Comparison of ENCODE assay signal across 21 cellular contexts in genomic region chr11:15942936-15943335, GRCh38.
A peak's percentile ranks its signal among the peaks of the same experiment; 100 is the strongest.
DNase-seq lines count a peak whose midpoint lies in the region; ATAC-seq, FAIRE-seq and TF ChIP-seq lines count a peak whose summit lies in the region.
"Had no signal": no experiment of that assay in that cellular context is flagged by ENCODE, and none has a peak within 500 bp of the region (broad histone marks: within the 10 kb centered on the region; RNA-seq: fewer than 3 reads in every experiment).

No MANE protein-coding gene starts in this region.

- TF ChIP-seq RAD21 in H1 (IDR thresholded peaks at IDR 0.05 in 1 of 2, conservative IDR thresholded peaks at IDR 0.05 in 1 of 2; ENCODE audit: low read depth in 2 of 2, low read length in 2 of 2) = no peak

- no peak for TF ChIP-seq POLR2A in H1 (IDR thresholded peaks at IDR 0.05; ENCODE audit: control extremely low read depth in 1 of 2, low read depth in 2 of 2, low read length in 2 of 2)

- H3K23ac ChIP-seq in H1 (ENCODE audit: insufficient read length) (no peak overlapping the region), mesendoderm (ENCODE audit: low read length) (no peak overlapping the region)

- no peaks in the 10 kb centered on the region for H3K9me3 ChIP-seq in H1 (ENCODE audit: insufficient read depth in 2 of 2, low read depth in 1 of 2, low read length in 1 of 2)
- H3K9me3 ChIP-seq: A549 had no signal

- H2BK12ac ChIP-seq in H1 (ENCODE audit: low read depth, low read length) = no peak overlapping the region

- H3K4me1 ChIP-seq in H1 (replicated peaks in 1 of 4; ENCODE audit: control insufficient read depth in 3 of 4, insufficient read depth in 4 of 4, low read length in 3 of 4) = no peaks in the 10 kb centered on the region; a peak in 1 of 7 replicates
- no peaks in the 10 kb centered on the region for H3K4me1 ChIP-seq in mesendoderm (ENCODE audit: control insufficient read depth, low read depth, low read length)
- H3K4me1 ChIP-seq: A549 had no signal

- H2AK5ac ChIP-seq in H1 (ENCODE audit: low read depth, low read length) (no peak overlapping the region), mesendoderm (ENCODE audit: low read length) (no peak overlapping the region)

- H3K9me3 Mint-ChIP-seq in activated CD8-positive, alpha-beta memory T cell treated with anti-CD3 and anti-CD28 coated beads, Interleukin-2, amount 10 ng/mL, durations not matched to agents 7 days and 5 days (ENCODE audit: low read depth) = peaks cover 4% of the 10 kb centered on the region
- peaks cover 19% of the 10 kb centered on the region for H3K9me3 Mint-ChIP-seq in stimulated activated effector memory CD8-positive, alpha-beta T cell treated with anti-CD3 and anti-CD28 coated beads, Interleukin-12 subunit alpha, Interleukin-12 subunit beta, amount 100 ng/mL, for 72 hours

- 82% methylated on average over 8 of the region's 9 CpGs; no CpG with 5 or more reads in 1 of the 2 experiments for WGBS in H1 (ENCODE audit: extremely low coverage in 1 of 2, insufficient coverage in 1 of 2, insufficient read length in 1 of 2, insufficient replicate concordance in 2 of 2, low coverage in 1 of 2, low lambda C conversion rate in 2 of 2, missing lambda C conversion rate in 1 of 2), 2 experiments
- no CpG with 5 or more reads among the region's 9 CpGs for WGBS in mesendoderm (ENCODE audit: extremely low coverage, insufficient coverage, low lambda C conversion rate)

- TF ChIP-seq CTCF in H1 (IDR thresholded peaks at IDR 0.05; ENCODE audit: control extremely low read depth in 1 of 3, insufficient read depth in 1 of 3, low read depth in 1 of 3, low read length in 3 of 3) = no peak

- no peak overlapping the region for H4K91ac ChIP-seq in H1 (replicated peaks; ENCODE audit: insufficient read length, low read length)

- H3K27me3 ChIP-seq in H1 (replicated peaks in 1 of 4; ENCODE audit: control insufficient read depth in 3 of 4, extremely low read depth in 1 of 4, insufficient read depth in 3 of 4, low read length in 3 of 4) (peaks cover 0 to 11% (median 8%) of the 10 kb centered on the region in 4 experiments; a peak in 3 of 7 replicates), mesendoderm (ENCODE audit: insufficient read depth, low read length, poor library complexity) (no peaks in the 10 kb centered on the region)

- no peak overlapping the region for H3K18ac ChIP-seq in H1 (ENCODE audit: extremely low read depth, low read length)
- H3K18ac ChIP-seq in mesendoderm (ENCODE audit: low read length) = no peak overlapping the region

- no peak overlapping the region for H3K9ac ChIP-seq in H1 (replicated peaks in 1 of 4; ENCODE audit: extremely low read depth in 1 of 4, low read depth in 3 of 4, low read length in 3 of 4)
- no peak overlapping the region for H3K9ac ChIP-seq in mesendoderm (ENCODE audit: low read length)

- TF ChIP-seq EP300 in H1 (IDR thresholded peaks at IDR 0.05; ENCODE audit: borderline replicate concordance in 1 of 2, low read depth in 2 of 2, low read length in 2 of 2) = no peak

- no peaks in the 10 kb centered on the region for H3K4me1 Mint-ChIP-seq in activated CD8-positive, alpha-beta memory T cell treated with anti-CD3 and anti-CD28 coated beads, Interleukin-2, amount 10 ng/mL, durations not matched to agents 7 days and 5 days
- H3K4me1 Mint-ChIP-seq in stimulated activated effector memory CD8-positive, alpha-beta T cell treated with anti-CD3 and anti-CD28 coated beads, Interleukin-12 subunit alpha, Interleukin-12 subunit beta, amount 100 ng/mL, for 72 hours = no peaks in the 10 kb centered on the region
- H3K4me1 Mint-ChIP-seq: CD4-positive, alpha-beta memory T cell; H9 had no signal

- no peaks in the 10 kb centered on the region for H4K20me1 ChIP-seq in H1 (replicated peaks in 1 of 2; ENCODE audit: control insufficient read depth in 1 of 2, insufficient read depth in 2 of 2, low read length in 2 of 2)

- H3K36me3 Mint-ChIP-seq in activated CD8-positive, alpha-beta memory T cell treated with anti-CD3 and anti-CD28 coated beads, Interleukin-2, amount 10 ng/mL, durations not matched to agents 7 days and 5 days = no peaks in the 10 kb centered on the region
- no peaks in the 10 kb centered on the region for H3K36me3 Mint-ChIP-seq in stimulated activated effector memory CD8-positive, alpha-beta T cell treated with anti-CD3 and anti-CD28 coated beads, Interleukin-12 subunit alpha, Interleukin-12 subunit beta, amount 100 ng/mL, for 72 hours
- H3K36me3 Mint-ChIP-seq: CD4-positive, alpha-beta memory T cell had no signal

- H4K5ac ChIP-seq in H1 (ENCODE audit: insufficient read length, low read depth, low read length) (no peak overlapping the region), mesendoderm (ENCODE audit: low read length) (no peak overlapping the region)

- DNase-seq in activated CD8-positive, alpha-beta memory T cell treated with anti-CD3 and anti-CD28 coated beads, Interleukin-2, amount 10 ng/mL, durations not matched to agents 7 days and 5 days = peak; percentile 19
- DNase-seq in activated CD8-positive, alpha-beta memory T cell treated with anti-CD3 and anti-CD28 coated beads for 24 hours = no peak
- DNase-seq in H1 (ENCODE audit: low read depth in 1 of 2, low spot score in 2 of 2) = peak in 1 of 2 experiments; percentile 14
- peak; percentile 20 for DNase-seq in mesendoderm
- DNase-seq in stimulated activated effector memory CD8-positive, alpha-beta T cell treated with anti-CD3 and anti-CD28 coated beads, Interleukin-12 subunit alpha, Interleukin-12 subunit beta, amount 100 ng/mL, for 72 hours (ENCODE audit: low spot score in 2 of 2) = no peak
- no peak for DNase-seq in cardiac septum (ENCODE audit: low spot score)
- DNase-seq in NCI-H2107 (lab: John Stamatoyannopoulos, UW) = no peak
- DNase-seq in NAMALWA (ENCODE audit: low spot score) = no peak
- DNase-seq: AML-193; CD4-positive, alpha-beta memory T cell; DMS153; DMS79; GDM1; GOT3; H9 had no signal

- no peaks in the 10 kb centered on the region for H3K27me3 Mint-ChIP-seq in activated CD8-positive, alpha-beta memory T cell treated with anti-CD3 and anti-CD28 coated beads, Interleukin-2, amount 10 ng/mL, durations not matched to agents 7 days and 5 days
- H3K27me3 Mint-ChIP-seq: CD4-positive, alpha-beta memory T cell had no signal

- H3K79me1 ChIP-seq in H1 (ENCODE audit: low read depth, low read length) (no peaks in the 10 kb centered on the region), mesendoderm (ENCODE audit: low read length) (no peaks in the 10 kb centered on the region)

- H4K8ac ChIP-seq in H1 (ENCODE audit: extremely low read depth, insufficient read depth, low read length) (peak overlapping the region; percentile 12; the same call in 1 of the 2 replicates), mesendoderm (ENCODE audit: low read depth, low read length) (no peak overlapping the region)

- H3K14ac ChIP-seq in H1 (ENCODE audit: insufficient read length) = no peak overlapping the region

- H3K4me2 ChIP-seq in H1 (ENCODE audit: insufficient read depth in 1 of 2, low read depth in 2 of 2, low read length in 2 of 2) = no peak overlapping the region
- H3K4me2 ChIP-seq in mesendoderm (ENCODE audit: low read length) = no peak overlapping the region
- H3K4me2 ChIP-seq: A549 had no signal

- POLR2A ChIA-PET in H1 (lab: Charles Lee; ENCODE audit: partially characterized antibody) = no interaction called here

- no peak overlapping the region for H2BK5ac ChIP-seq in H1 (ENCODE audit: low read depth, low read length)
- H2BK5ac ChIP-seq in mesendoderm (ENCODE audit: low read length) = no peak overlapping the region

- H2BK15ac ChIP-seq in H1 (ENCODE audit: low read length) = no peak overlapping the region
- no peak overlapping the region for H2BK15ac ChIP-seq in mesendoderm (replicated peaks; ENCODE audit: low read depth)

- no peaks in the 10 kb centered on the region for H3K79me2 ChIP-seq in H1 (ENCODE audit: control insufficient read depth in 1 of 2, insufficient read depth in 2 of 2, low read length in 2 of 2)
- no peaks in the 10 kb centered on the region for H3K79me2 ChIP-seq in mesendoderm (ENCODE audit: control insufficient read depth, insufficient read depth, low read length)

- no peak overlapping the region for H2BK20ac ChIP-seq in H1 (ENCODE audit: low read length)

- no peak for ATAC-seq in activated CD8-positive, alpha-beta memory T cell treated with anti-CD3 and anti-CD28 coated beads, Interleukin-2, amount 10 ng/mL, durations not matched to agents 7 days and 5 days
- peak; percentile 29 for ATAC-seq in stimulated activated effector memory CD8-positive, alpha-beta T cell treated with anti-CD3 and anti-CD28 coated beads, Interleukin-12 subunit alpha, Interleukin-12 subunit beta, amount 100 ng/mL, for 72 hours
- ATAC-seq: A549 had no signal

- H3K56ac ChIP-seq in H1 (replicated peaks; ENCODE audit: insufficient read length, low read depth, low read length) (no peak overlapping the region), mesendoderm (ENCODE audit: low read length) (no peak overlapping the region)

- intact Hi-C loops in cardiac septum (cut with DNase I) = no loop called here

- H3K4ac ChIP-seq in H1 (replicated peaks; ENCODE audit: insufficient read length, low read depth, low read length) = no peak overlapping the region
- H3K4ac ChIP-seq in mesendoderm (ENCODE audit: low read depth, low read length) = no peak overlapping the region

- H2BK120ac ChIP-seq in H1 (replicated peaks; ENCODE audit: low read depth, low read length) (no peak overlapping the region), mesendoderm (ENCODE audit: low read depth, low read length) (no peak overlapping the region)

- H3K4me3 Mint-ChIP-seq in activated CD8-positive, alpha-beta memory T cell treated with anti-CD3 and anti-CD28 coated beads, Interleukin-2, amount 10 ng/mL, durations not matched to agents 7 days and 5 days = no peak overlapping the region
- no peak overlapping the region for H3K4me3 Mint-ChIP-seq in stimulated activated effector memory CD8-positive, alpha-beta T cell treated with anti-CD3 and anti-CD28 coated beads, Interleukin-12 subunit alpha, Interleukin-12 subunit beta, amount 100 ng/mL, for 72 hours
- H3K4me3 Mint-ChIP-seq: CD4-positive, alpha-beta memory T cell; H9 had no signal

- CTCF ChIA-PET in activated CD8-positive, alpha-beta memory T cell treated with anti-CD3 and anti-CD28 coated beads, Interleukin-2, amount 10 ng/mL, durations not matched to agents 7 days and 5 days (lab: Charles Lee) = no interaction called here
- CTCF ChIA-PET in H1 (lab: Charles Lee; ENCODE audit: partially characterized antibody) = interaction anchor here (0.9 to 2.0 kb wide), 4 partner anchors 20 to 98 kb away, joined by 3 to 8 read pairs (median 3); no protein-coding TSS in a partner anchor

- H3K27ac Mint-ChIP-seq in activated CD8-positive, alpha-beta memory T cell treated with anti-CD3 and anti-CD28 coated beads, Interleukin-2, amount 10 ng/mL, durations not matched to agents 7 days and 5 days = no peak overlapping the region
- H3K27ac Mint-ChIP-seq in stimulated activated effector memory CD8-positive, alpha-beta T cell treated with anti-CD3 and anti-CD28 coated beads, Interleukin-12 subunit alpha, Interleukin-12 subunit beta, amount 100 ng/mL, for 72 hours = no peak overlapping the region
- H3K27ac Mint-ChIP-seq: H9 had no signal

- H3K4me3 ChIP-seq in H1 (ENCODE audit: extremely low read depth in 1 of 4, insufficient read depth in 2 of 4, low read depth in 3 of 4, low read length in 4 of 4) (no peak overlapping the region), mesendoderm (ENCODE audit: low read length) (no peak overlapping the region)
- H3K4me3 ChIP-seq: A549 had no signal

- no peak overlapping the region for H3K27ac ChIP-seq in H1 (ENCODE audit: low read depth, low read length)
- H3K27ac ChIP-seq in mesendoderm (ENCODE audit: low read depth, low read length) = no peak overlapping the region
- H3K27ac ChIP-seq: 22Rv1, A549, C4-2B had no signal

- FAIRE-seq in H1 (lab: Jason Lieb, UNC) = no peak
- FAIRE-seq: A549, GM12892, GM18507, HTR-8/SVneo had no signal

- no peak overlapping the region for H2AFZ ChIP-seq in H1 (ENCODE audit: low read length)

- H3K36me3 ChIP-seq in H1 (ENCODE audit: control insufficient read depth in 2 of 4, insufficient read depth in 4 of 4, low read length in 3 of 4) (no peaks in the 10 kb centered on the region), mesendoderm (ENCODE audit: control insufficient read depth, insufficient read depth, low read length) (no peaks in the 10 kb centered on the region)

- no peaks in the 10 kb centered on the region for H3K23me2 ChIP-seq in H1 (ENCODE audit: low read depth, low read length)

Comparison
In these comparisons a context has a peak if more than half of its experiments do, and no peak if none do; other contexts are left out.
1. DNase-seq: peak in activated CD8-positive, alpha-beta memory T cell treated with anti-CD3 and anti-CD28 coated beads, Interleukin-2, amount 10 ng/mL, durations not matched to agents 7 days and 5 days (single experiment) and mesendoderm (single experiment); none in activated CD8-positive, alpha-beta memory T cell treated with anti-CD3 and anti-CD28 coated beads for 24 hours (single experiment), stimulated activated effector memory CD8-positive, alpha-beta T cell treated with anti-CD3 and anti-CD28 coated beads, Interleukin-12 subunit alpha, Interleukin-12 subunit beta, amount 100 ng/mL, for 72 hours (0 of 2), cardiac septum (single experiment), NCI-H2107 (single experiment) and NAMALWA (single experiment).